18 cellular contexts compared by ENCODE assay signal in genomic region chr4:123976875-123977274, GRCh38.
DNase-seq lines count a peak whose midpoint lies in the region; ATAC-seq and TF ChIP-seq lines count a peak whose summit lies in the region.
"Had no signal": no experiment of that assay in that cellular context is flagged by ENCODE, and none has a peak within 500 bp of the region (broad histone marks: within the 10 kb centered on the region; RNA-seq: fewer than 3 reads in every experiment).

No MANE protein-coding gene starts in this region.

- H3K27me3 ChIP-seq in lower lobe of right lung (ENCODE audit: low read depth), result no peaks in the 10 kb centered on the region

- H3K4me3 ChIP-seq in SK-N-MC (no peak overlapping the region), lower lobe of right lung (no peak overlapping the region)

- intact Hi-C loops in lower lobe of right lung (cut with DNase I) (no loop called here), sciatic nerve (cut with DNase I) (no loop called here)

- peaks cover 7% of the 10 kb centered on the region for H3K4me1 ChIP-seq in lower lobe of right lung

- H3K27ac ChIP-seq in SK-N-MC, result peak overlapping the region; percentile 97; the same call in 1 of the 2 replicates
- peak overlapping the region; percentile 16 for H3K27ac ChIP-seq in lower lobe of right lung

- TF ChIP-seq CTCF in lower lobe of right lung (IDR thresholded peaks at IDR 0.05), result no peak

- peaks cover 2% of the 10 kb centered on the region for H3K9me3 Mint-ChIP-seq in activated naive CD8-positive, alpha-beta T cell treated with anti-CD3 and anti-CD28 coated beads for 36 hours

- H3K9ac ChIP-seq in SK-N-MC (ENCODE audit: insufficient read length), result no peak overlapping the region

- H3K36me3 ChIP-seq in SK-N-MC (ENCODE audit: insufficient read depth, low read length), result 0 out of 2 replicates have a peak, but pooled peaks cover 3% of the 10 kb centered on the region
- no peaks in the 10 kb centered on the region for H3K36me3 ChIP-seq in lower lobe of right lung

- 0 out of 2 replicates have a peak, but pooled peaks cover 4% of the 10 kb centered on the region for H3K9me3 ChIP-seq in SK-N-MC (ENCODE audit: low read depth, low read length)
- H3K9me3 ChIP-seq in lower lobe of right lung, result peaks cover 7% of the 10 kb centered on the region

- H3K36me3 Mint-ChIP-seq in activated naive CD8-positive, alpha-beta T cell treated with anti-CD3 and anti-CD28 coated beads for 36 hours, result no peaks in the 10 kb centered on the region

- ATAC-seq in lower lobe of right lung (no peak), sciatic nerve (peak; percentile 26), HG03196 (IDR thresholded peaks at IDR 0.05; ENCODE audit: unreplicated experiment) (no peak)
- ATAC-seq: activated CD8-positive, alpha-beta T cell treated with anti-CD3 and anti-CD28 coated beads, Interleukin-2, amount 10 ng/mL, durations not matched to agents 7 days and 5 days; HCT116 had no signal

- H3K4me3 Mint-ChIP-seq in activated naive CD8-positive, alpha-beta T cell treated with anti-CD3 and anti-CD28 coated beads for 36 hours, result no peak overlapping the region
- H3K4me3 Mint-ChIP-seq: activated CD8-positive, alpha-beta T cell treated with anti-CD3 and anti-CD28 coated beads, Interleukin-2, amount 10 ng/mL, durations not matched to agents 7 days and 5 days; activated naive CD4-positive, alpha-beta T cell treated with anti-CD3 and anti-CD28 coated beads for 36 hours; B cell had no signal

- no peak overlapping the region for H3K27ac Mint-ChIP-seq in activated naive CD8-positive, alpha-beta T cell treated with anti-CD3 and anti-CD28 coated beads for 36 hours
- H3K27ac Mint-ChIP-seq: activated CD8-positive, alpha-beta T cell treated with anti-CD3 and anti-CD28 coated beads, Interleukin-2, amount 10 ng/mL, durations not matched to agents 7 days and 5 days; activated naive CD4-positive, alpha-beta T cell treated with anti-CD3 and anti-CD28 coated beads for 36 hours; B cell had no signal

- no peaks in the 10 kb centered on the region for H3K4me1 Mint-ChIP-seq in activated naive CD8-positive, alpha-beta T cell treated with anti-CD3 and anti-CD28 coated beads for 36 hours

- DNase-seq in NCI-H345 treated with DMSO at 0.1 percent for 48 hours (lab: John Stamatoyannopoulos, UW; ENCODE audit: unreplicated experiment) (peak; percentile 4), NCI-H345 (lab: John Stamatoyannopoulos, UW) (no peak), SK-N-MC (ENCODE audit: low read depth, low spot score) (no peak), lower lobe of right lung (no peak), sciatic nerve (ENCODE audit: low spot score) (no peak), NCI-H1417 treated with DMSO at 0.1 percent for 48 hours (lab: John Stamatoyannopoulos, UW) (no peak)
- DNase-seq in activated naive CD8-positive, alpha-beta T cell treated with anti-CD3 and anti-CD28 coated beads for 36 hours, result no peak
- DNase-seq: activated CD4-positive, CD25-positive, alpha-beta regulatory T cell treated with anti-CD3 and anti-CD28 coated beads, Interleukin-2, amount 50 U/mL, for 72 hours; activated CD8-positive, alpha-beta T cell treated with anti-CD3 and anti-CD28 coated beads, Interleukin-2, amount 10 ng/mL, durations not matched to agents 7 days and 5 days; activated naive CD4-positive, alpha-beta T cell treated with anti-CD3 and anti-CD28 coated beads for 36 hours; activated T-cell treated with anti-CD3 and anti-CD28 coated beads, Interleukin-2, amount 50 U/mL, for 1 hour; DND-41; foreskin fibroblast; RPMI8226; SW 1271 had no signal

- H3K27me3 Mint-ChIP-seq in activated naive CD8-positive, alpha-beta T cell treated with anti-CD3 and anti-CD28 coated beads for 36 hours, result peaks cover 6% of the 10 kb centered on the region
- H3K27me3 Mint-ChIP-seq: B cell had no signal
